Comparison of ENCODE assay signal across 1 cellular context in the genomic region with DNA sequence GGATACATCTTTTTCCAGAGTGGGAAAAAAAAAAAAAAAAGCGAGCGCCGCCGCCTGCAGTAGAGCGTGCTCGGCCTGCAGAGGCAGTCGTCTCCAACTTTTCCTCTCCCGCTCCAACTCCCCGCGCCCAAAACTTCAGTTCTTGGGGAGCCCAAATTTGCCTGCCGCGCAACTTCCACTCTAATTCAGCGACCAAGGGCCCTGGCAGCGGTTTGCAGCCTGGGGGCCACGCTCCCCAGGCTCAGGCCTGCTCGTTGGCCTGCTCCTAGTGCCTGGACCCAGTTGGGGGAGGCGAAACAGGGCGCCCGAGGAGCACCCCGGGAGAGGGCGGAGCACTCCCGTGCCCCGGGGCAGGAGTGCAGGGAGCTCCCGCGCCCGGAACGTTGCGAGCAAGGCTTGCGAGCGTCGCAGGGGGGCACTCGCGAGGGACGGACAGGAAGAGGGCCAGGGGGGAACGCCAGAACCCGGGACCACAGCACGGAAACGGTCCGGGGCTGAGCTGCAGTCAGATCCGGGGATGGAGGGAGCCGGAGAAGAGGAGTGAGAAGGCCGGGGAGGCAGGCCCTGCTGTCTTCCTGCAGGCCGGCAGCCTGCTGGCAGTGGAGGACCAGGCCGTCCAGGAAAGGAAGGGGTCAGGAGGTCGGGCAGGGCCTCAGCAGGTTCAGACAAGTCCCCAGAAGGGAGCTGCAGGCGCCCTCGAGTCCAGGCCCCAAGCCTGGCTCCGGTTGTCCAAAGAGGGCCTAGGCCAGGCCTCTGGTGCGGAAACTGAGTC.
TF ChIP-seq lines count a peak whose summit lies in the region.

A gene with protein sequence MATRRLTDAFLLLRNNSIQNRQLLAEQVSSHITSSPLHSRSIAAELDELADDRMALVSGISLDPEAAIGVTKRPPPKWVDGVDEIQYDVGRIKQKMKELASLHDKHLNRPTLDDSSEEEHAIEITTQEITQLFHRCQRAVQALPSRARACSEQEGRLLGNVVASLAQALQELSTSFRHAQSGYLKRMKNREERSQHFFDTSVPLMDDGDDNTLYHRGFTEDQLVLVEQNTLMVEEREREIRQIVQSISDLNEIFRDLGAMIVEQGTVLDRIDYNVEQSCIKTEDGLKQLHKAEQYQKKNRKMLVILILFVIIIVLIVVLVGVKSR (plus strand): TSS at position 508 of the 772 bp plus-strand sequence. CDS start 724 bp downstream, outside the sequence.

TF ChIP-seq in liver, 16 proteins besides CTCF, POLR2A, EP300 and RAD21 (continued from another document):
- TF ChIP-seq, protein P1, sequence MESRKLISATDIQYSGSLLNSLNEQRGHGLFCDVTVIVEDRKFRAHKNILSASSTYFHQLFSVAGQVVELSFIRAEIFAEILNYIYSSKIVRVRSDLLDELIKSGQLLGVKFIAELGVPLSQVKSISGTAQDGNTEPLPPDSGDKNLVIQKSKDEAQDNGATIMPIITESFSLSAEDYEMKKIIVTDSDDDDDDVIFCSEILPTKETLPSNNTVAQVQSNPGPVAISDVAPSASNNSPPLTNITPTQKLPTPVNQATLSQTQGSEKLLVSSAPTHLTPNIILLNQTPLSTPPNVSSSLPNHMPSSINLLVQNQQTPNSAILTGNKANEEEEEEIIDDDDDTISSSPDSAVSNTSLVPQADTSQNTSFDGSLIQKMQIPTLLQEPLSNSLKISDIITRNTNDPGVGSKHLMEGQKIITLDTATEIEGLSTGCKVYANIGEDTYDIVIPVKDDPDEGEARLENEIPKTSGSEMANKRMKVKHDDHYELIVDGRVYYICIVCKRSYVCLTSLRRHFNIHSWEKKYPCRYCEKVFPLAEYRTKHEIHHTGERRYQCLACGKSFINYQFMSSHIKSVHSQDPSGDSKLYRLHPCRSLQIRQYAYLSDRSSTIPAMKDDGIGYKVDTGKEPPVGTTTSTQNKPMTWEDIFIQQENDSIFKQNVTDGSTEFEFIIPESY (IDR thresholded peaks at IDR 0.05): no peak
- TF ChIP-seq EGR1 (IDR thresholded peaks at IDR 0.05; ENCODE audit: low read depth in 2 of 2): peak in 1 of 2 donors; percentile 13
